12 cellular contexts compared by ENCODE assay signal in genomic region chr2:163734401-163734800, GRCh38. TPM values are rescaled to one million over a fixed set of nuclear protein-coding genes. Genes with fewer than 3 reads are reported as not detected.
A peak's percentile ranks its signal among the peaks of the same experiment; 100 is the strongest.
DNase-seq lines count a peak whose midpoint lies in the region; ATAC-seq and TF ChIP-seq lines count a peak whose summit lies in the region.
"Had no signal": no experiment of that assay in that cellular context is flagged by ENCODE, and none has a peak within 500 bp of the region (broad histone marks: within the 10 kb centered on the region; RNA-seq: fewer than 3 reads in every experiment).

No MANE protein-coding gene starts in this region.

- no peak for DNase-seq in MG63
- DNase-seq in caudate nucleus (lab: John Stamatoyannopoulos, UW), result no peak
- no peak for DNase-seq in tibial artery
- DNase-seq in stimulated activated effector memory CD8-positive, alpha-beta T cell treated with anti-CD3 and anti-CD28 coated beads, Interleukin-12 subunit alpha, Interleukin-12 subunit beta, amount 100 ng/mL, for 72 hours (ENCODE audit: low spot score in 2 of 2), result no peak
- DNase-seq: activated CD4-positive, alpha-beta T cell treated with anti-CD3 and anti-CD28 coated beads, Interleukin-2, amount 50 U/mL, for 48 hours; GF-D8; NCI-H1105; OCI-M1; stimulated activated naive CD4-positive, alpha-beta T cell treated with Interleukin-2 at 50 U/mL for 16 hours had no signal

- H3K36me3 Mint-ChIP-seq in stimulated activated effector memory CD8-positive, alpha-beta T cell treated with anti-CD3 and anti-CD28 coated beads, Interleukin-12 subunit alpha, Interleukin-12 subunit beta, amount 100 ng/mL, for 72 hours, result no peaks in the 10 kb centered on the region

- H3K27ac ChIP-seq in caudate nucleus (ENCODE audit: low read depth, low read length) (peak overlapping the region; percentile 82), mesodermal cell (ENCODE audit: low read depth, low read length, severe bottlenecking) (no peak overlapping the region), tibial artery (peak overlapping the region; percentile 85 to 95)

- H3K4me3 ChIP-seq in MG63 (peak overlapping the region; percentile 66), mesodermal cell (ENCODE audit: extremely low read depth, insufficient read depth, low read length, poor library complexity, severe bottlenecking) (peak overlapping the region; percentile 71), tibial artery (peak overlapping the region; percentile 65 to 78)

- WGBS in mesodermal cell (ENCODE audit: insufficient coverage in 2 of 2), 2 experiments, result no CpG with 5 or more reads among the region's 2 CpGs

- H3K9me3 ChIP-seq in MG63 (no peaks in the 10 kb centered on the region), mesodermal cell (ENCODE audit: control insufficient read depth, low read length) (no peaks in the 10 kb centered on the region), tibial artery (no peaks in the 10 kb centered on the region)

- H3K36me3 ChIP-seq in MG63 (no peaks in the 10 kb centered on the region), mesodermal cell (ENCODE audit: control insufficient read depth, insufficient read depth, low read length) (no peaks in the 10 kb centered on the region), tibial artery (no peaks in the 10 kb centered on the region)

- peaks cover 5% of the 10 kb centered on the region for H3K4me1 Mint-ChIP-seq in stimulated activated effector memory CD8-positive, alpha-beta T cell treated with anti-CD3 and anti-CD28 coated beads, Interleukin-12 subunit alpha, Interleukin-12 subunit beta, amount 100 ng/mL, for 72 hours

- H3K4me1 ChIP-seq in mesodermal cell (ENCODE audit: control insufficient read depth, insufficient read depth, low read length, poor library complexity, severe bottlenecking) (peaks cover 19% of the 10 kb centered on the region), tibial artery (peaks cover 0 to 30% (median 2%) of the 10 kb centered on the region in 4 donors)

- ATAC-seq in HG03175 (IDR thresholded peaks at IDR 0.05; ENCODE audit: unreplicated experiment), result no peak
- no peak for ATAC-seq in stimulated activated effector memory CD8-positive, alpha-beta T cell treated with anti-CD3 and anti-CD28 coated beads, Interleukin-12 subunit alpha, Interleukin-12 subunit beta, amount 100 ng/mL, for 72 hours
- no peak for ATAC-seq in GM18870 (IDR thresholded peaks at IDR 0.05; ENCODE audit: unreplicated experiment)

- H3K27me3 ChIP-seq in MG63 (no peaks in the 10 kb centered on the region), tibial artery (no peaks in the 10 kb centered on the region)

- H3K27ac Mint-ChIP-seq in stimulated activated effector memory CD8-positive, alpha-beta T cell treated with anti-CD3 and anti-CD28 coated beads, Interleukin-12 subunit alpha, Interleukin-12 subunit beta, amount 100 ng/mL, for 72 hours, result no peak overlapping the region

- H3K4me3 Mint-ChIP-seq in stimulated activated effector memory CD8-positive, alpha-beta T cell treated with anti-CD3 and anti-CD28 coated beads, Interleukin-12 subunit alpha, Interleukin-12 subunit beta, amount 100 ng/mL, for 72 hours, result no peak overlapping the region

- no peak for TF ChIP-seq CTCF in tibial artery (IDR thresholded peaks at IDR 0.05)

- intact Hi-C loops in tibial artery (cut with DNase I; ENCODE audit: low total_unique reads), result no loop called here

- peaks cover 11% of the 10 kb centered on the region for H3K9me3 Mint-ChIP-seq in stimulated activated effector memory CD8-positive, alpha-beta T cell treated with anti-CD3 and anti-CD28 coated beads, Interleukin-12 subunit alpha, Interleukin-12 subunit beta, amount 100 ng/mL, for 72 hours

RNA-seq across cellular contexts. Expression of gene FIGN, which starts 1.4 kb away (rescaled TPM):
- 0.07 and 0.16 TPM in 2 replicates for total RNA-seq in MG63 (2014; rRNA removed; shearing (Covaris generic); ENCODE audit: low replicate concordance)
- 10.8 TPM for polyA plus RNA-seq in mesodermal cell (2013, experiment 1 of 2)
- 13.7 TPM for polyA plus RNA-seq in mesodermal cell (2013, experiment 2 of 2)
